ENCODE assay signal across 16 cellular contexts in genomic region chr4:124028172-124028571, GRCh38.
DNase-seq lines count a peak whose midpoint lies in the region; ATAC-seq and TF ChIP-seq lines count a peak whose summit lies in the region.
"Had no signal": no experiment of that assay in that cellular context is flagged by ENCODE, and none has a peak within 500 bp of the region (broad histone marks: within the 10 kb centered on the region; RNA-seq: fewer than 3 reads in every experiment).

No MANE protein-coding gene starts in this region.

- H3K79me2 ChIP-seq in trophoblast cell (ENCODE audit: control insufficient read depth, insufficient read depth, low read length, poor library complexity): no peaks in the 10 kb centered on the region

- no peak overlapping the region for H3K4me2 ChIP-seq in trophoblast cell (ENCODE audit: low read length)
- H3K4me2 ChIP-seq: PC-9 had no signal

- POLR2A ChIA-PET in HEK293 (lab: Yijun Ruan, JAX): interaction anchor here (1.0 kb wide), 1 partner anchor 9 kb away, joined by 3 read pairs; no protein-coding TSS in a partner anchor

- H2BK120ac ChIP-seq in trophoblast cell (ENCODE audit: insufficient read depth, low read length, poor library complexity): peak overlapping the region; percentile 14

- H4K8ac ChIP-seq in trophoblast cell (ENCODE audit: low read depth, low read length): no peak overlapping the region

- DNase-seq in adipocyte (ENCODE audit: low read depth) (peak; percentile 34), heart left ventricle (no peak), trophoblast cell (no peak), NCI-H748 (lab: John Stamatoyannopoulos, UW; ENCODE audit: unreplicated experiment) (no peak)
- no peak for DNase-seq in effector CD8-positive, alpha-beta T cell (lab: John Stamatoyannopoulos, UW)
- DNase-seq: activated gamma-delta T cell treated with Interleukin-2 at 50 U/mL for 16 hours; COR-L47; head of caudate nucleus; MG63; NCI-H187; nucleus accumbens; PC-9; stimulated activated CD4-positive, alpha-beta T cell treated with anti-CD3 and anti-CD28 coated beads, Interleukin-4, amount 100 ng/mL, for 24 hours had no signal

- no peak overlapping the region for H3K4ac ChIP-seq in trophoblast cell (ENCODE audit: low read depth, low read length)

- CTCF ChIA-PET in HEK293 (lab: Yijun Ruan, JAX): interaction anchor here (0.6 kb wide), 2 partner anchors 35 to 633 kb away, joined by 3 read pairs; no protein-coding TSS in a partner anchor

- ATAC-seq in heart left ventricle (peak in 1 of 4 donors; percentile 9), GM21723 (IDR thresholded peaks at IDR 0.05; ENCODE audit: unreplicated experiment) (no peak), GM18907 (IDR thresholded peaks at IDR 0.05; ENCODE audit: unreplicated experiment) (no peak)

- no peaks in the 10 kb centered on the region for H3K79me1 ChIP-seq in trophoblast cell (ENCODE audit: low read length)

- no peak overlapping the region for H2BK12ac ChIP-seq in trophoblast cell (ENCODE audit: low read length)

- H3K27me3 ChIP-seq in adipocyte (replicated peaks; ENCODE audit: control insufficient read depth, insufficient read depth, low read length) (no peaks in the 10 kb centered on the region), heart left ventricle (no peaks in the 10 kb centered on the region), trophoblast cell (ENCODE audit: insufficient read depth, low read length) (no peaks in the 10 kb centered on the region)
- H3K27me3 ChIP-seq: MG63 had no signal

- H3K18ac ChIP-seq in trophoblast cell (ENCODE audit: low read length): no peak overlapping the region

- H3K9ac ChIP-seq in adipocyte (ENCODE audit: low read length): no peak overlapping the region
- H3K9ac ChIP-seq in trophoblast cell (ENCODE audit: low read length): no peak overlapping the region

- no peak for TF ChIP-seq POLR2A in heart left ventricle (IDR thresholded peaks at IDR 0.05)

- no peak overlapping the region for H4K91ac ChIP-seq in trophoblast cell (ENCODE audit: low read depth, low read length)

- H3K27ac ChIP-seq in HEK293 (ENCODE audit: extremely low read depth, low read depth, low read length) (no peak overlapping the region), heart left ventricle (peak overlapping the region in 11 of 12 donors; percentile 16 to 70 (median 39)), trophoblast cell (ENCODE audit: low read depth, low read length) (no peak overlapping the region)
- H3K27ac ChIP-seq: PC-9 had no signal

- no peaks in the 10 kb centered on the region for H3K36me3 ChIP-seq in HEK293 (ENCODE audit: control insufficient read depth in 2 of 2, insufficient read depth in 1 of 2, low read length in 2 of 2)
- no peaks in the 10 kb centered on the region for H3K36me3 ChIP-seq in adipocyte (ENCODE audit: control insufficient read depth, insufficient read depth, low read length, severe bottlenecking)
- H3K36me3 ChIP-seq in heart left ventricle: no peaks in the 10 kb centered on the region
- H3K36me3 ChIP-seq in trophoblast cell (ENCODE audit: control insufficient read depth in 1 of 2, insufficient read depth in 2 of 2, low read length in 2 of 2): no peaks in the 10 kb centered on the region
- H3K36me3 ChIP-seq: MG63 had no signal

- no peak overlapping the region for H2AK5ac ChIP-seq in trophoblast cell (ENCODE audit: low read length)

- no peaks in the 10 kb centered on the region for H3K4me1 ChIP-seq in HEK293 (ENCODE audit: control insufficient read depth, insufficient read depth, low read length)
- peaks cover 13% of the 10 kb centered on the region for H3K4me1 ChIP-seq in adipocyte (ENCODE audit: control insufficient read depth, insufficient read depth, low read length)
- peaks cover 0 to 34% (median 9%) of the 10 kb centered on the region in 12 donors for H3K4me1 ChIP-seq in heart left ventricle
- peaks cover 3 to 7% of the 10 kb centered on the region in 2 experiments for H3K4me1 ChIP-seq in trophoblast cell (ENCODE audit: control insufficient read depth in 1 of 2, insufficient read depth in 2 of 2, low read length in 2 of 2)

- no peak overlapping the region for H4K12ac ChIP-seq in trophoblast cell (ENCODE audit: low read depth, low read length)

- H3K4me3 ChIP-seq in HEK293 (ENCODE audit: low read depth, low read length) (no peak overlapping the region), adipocyte (ENCODE audit: low read length) (no peak overlapping the region), heart left ventricle (no peak overlapping the region), trophoblast cell (ENCODE audit: low read depth, low read length) (no peak overlapping the region)
- H3K4me3 ChIP-seq: MG63, PC-9 had no signal

- H2AFZ ChIP-seq in trophoblast cell (ENCODE audit: insufficient read depth, low read length, poor library complexity): no peak overlapping the region
- H2AFZ ChIP-seq: PC-9 had no signal

- TF ChIP-seq CTCF in HEK293 (tag by site-specific recombination; IDR thresholded peaks at IDR 0.05) (no peak), heart left ventricle (IDR thresholded peaks at IDR 0.05) (no peak)

- 44 to 56% (median 53%) methylated on average over 4 of the region's 4 CpGs for WGBS in heart left ventricle, 4 donors
- no CpG with 5 or more reads among the region's 4 CpGs for WGBS in trophoblast cell (ENCODE audit: extremely low coverage, insufficient coverage, insufficient read length)

- H3K14ac ChIP-seq in trophoblast cell (ENCODE audit: low read length): no peak overlapping the region

- intact Hi-C loops in heart left ventricle (cut with DNase I): loop anchor here in 1 of 10 donors (10.0 kb wide), 1 partner anchor 623 kb away; no protein-coding TSS in a partner anchor

- H3K9me3 ChIP-seq in HEK293 (ENCODE audit: control insufficient read depth, insufficient read depth, low read depth, low read length): no peaks in the 10 kb centered on the region
- H3K9me3 ChIP-seq in adipocyte (ENCODE audit: control insufficient read depth, low read length): no peaks in the 10 kb centered on the region
- peaks cover 0 to 5% (median 0%) of the 10 kb centered on the region in 12 donors for H3K9me3 ChIP-seq in heart left ventricle
- no peaks in the 10 kb centered on the region for H3K9me3 ChIP-seq in trophoblast cell (ENCODE audit: insufficient read depth, low read depth, low read length)
- H3K9me3 ChIP-seq: MG63 had no signal

- H2BK5ac ChIP-seq in trophoblast cell (ENCODE audit: low read depth, low read length, poor library complexity): no peak overlapping the region

- no peak overlapping the region for H3K23ac ChIP-seq in trophoblast cell (ENCODE audit: low read length)

TF ChIP-seq in HEK293, 187 proteins besides CTCF, POLR2A, EP300 and RAD21:
- TF ChIP-seq ZNF510 (tag by site-specific recombination; IDR thresholded peaks at IDR 0.05; ENCODE audit: insufficient replicate concordance): no peak
- TF ChIP-seq MZF1 (tag by site-specific recombination; IDR thresholded peaks at IDR 0.05; ENCODE audit: borderline replicate concordance): peak; percentile 44; the same call in 1 of the 2 replicates
- TF ChIP-seq ZNF175 (tag by site-specific recombination; IDR thresholded peaks at IDR 0.05): no peak

Comparison
In these comparisons a context has a peak if more than half of its experiments do, and no peak if none do; other contexts are left out.
1. H3K27ac ChIP-seq: peak in heart left ventricle (11 of 12); none in HEK293 (single experiment) and trophoblast cell (single experiment).